1 cellular context compared by ENCODE assay signal in genomic region chr11:70742553-70743291, GRCh38.
TF ChIP-seq lines count a peak whose summit lies in the region.

No MANE protein-coding gene starts in this region.

TF ChIP-seq in SK-N-SH treated with all-trans-retinoic acid at 6 μM for 48 hours, 23 proteins besides CTCF, POLR2A, EP300 and RAD21 (continued from another document):
- TF ChIP-seq ARNTL (CRISPR knock-in tag; IDR thresholded peaks at IDR 0.05; ENCODE audit: borderline replicate concordance, low read depth) (no peak), ZNF565 (CRISPR knock-in tag; conservative IDR thresholded peaks at IDR 0.05; ENCODE audit: low read depth) (no peak), RARB (CRISPR knock-in tag; IDR thresholded peaks at IDR 0.05) (no peak), ESRRG (CRISPR knock-in tag; IDR thresholded peaks at IDR 0.05) (no peak)
- TF ChIP-seq, protein P1, sequence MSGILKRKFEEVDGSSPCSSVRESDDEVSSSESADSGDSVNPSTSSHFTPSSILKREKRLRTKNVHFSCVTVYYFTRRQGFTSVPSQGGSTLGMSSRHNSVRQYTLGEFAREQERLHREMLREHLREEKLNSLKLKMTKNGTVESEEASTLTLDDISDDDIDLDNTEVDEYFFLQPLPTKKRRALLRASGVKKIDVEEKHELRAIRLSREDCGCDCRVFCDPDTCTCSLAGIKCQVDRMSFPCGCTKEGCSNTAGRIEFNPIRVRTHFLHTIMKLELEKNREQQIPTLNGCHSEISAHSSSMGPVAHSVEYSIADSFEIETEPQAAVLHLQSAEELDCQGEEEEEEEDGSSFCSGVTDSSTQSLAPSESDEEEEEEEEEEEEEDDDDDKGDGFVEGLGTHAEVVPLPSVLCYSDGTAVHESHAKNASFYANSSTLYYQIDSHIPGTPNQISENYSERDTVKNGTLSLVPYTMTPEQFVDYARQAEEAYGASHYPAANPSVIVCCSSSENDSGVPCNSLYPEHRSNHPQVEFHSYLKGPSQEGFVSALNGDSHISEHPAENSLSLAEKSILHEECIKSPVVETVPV (CRISPR knock-in tag; IDR thresholded peaks at IDR 0.05): no peak
